Comparison of ENCODE assay signal across 11 cellular contexts in the genomic region with DNA sequence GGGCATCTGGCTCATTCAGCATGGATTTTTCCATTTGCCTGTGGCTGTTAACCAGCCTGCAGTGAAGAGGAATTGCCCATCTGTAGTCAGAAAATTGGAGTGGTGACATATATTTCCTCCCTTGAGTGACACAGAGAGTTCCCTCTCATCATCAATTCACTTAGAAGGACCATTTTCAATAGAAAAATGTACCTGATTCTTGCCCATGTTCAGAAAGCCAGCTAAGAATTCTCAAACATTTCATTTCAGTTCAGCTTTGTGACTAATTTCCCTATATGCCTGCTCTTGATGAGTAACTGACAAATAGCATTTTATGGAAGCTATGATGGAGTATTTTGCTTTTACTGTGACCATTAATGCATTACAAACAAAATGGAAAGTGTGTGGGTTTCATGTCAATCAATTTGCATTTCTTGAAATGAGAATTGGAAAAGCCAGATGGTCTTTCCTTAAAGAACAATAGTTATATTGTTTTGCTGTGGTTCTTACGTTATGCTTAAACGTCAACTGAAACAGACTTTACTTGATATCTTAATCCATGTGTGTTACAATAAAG.
DNase-seq lines count a peak whose midpoint lies in the region; ATAC-seq lines count a peak whose summit lies in the region.
"Had no signal": no experiment of that assay in that cellular context is flagged by ENCODE, and none has a peak within 500 bp of the region (broad histone marks: within the 10 kb centered on the region; RNA-seq: fewer than 3 reads in every experiment).

No MANE protein-coding gene starts in this region.

- in situ Hi-C loops in GM23248 (cut with MboI), result no loop called here

- H3K4me2 ChIP-seq in GM23248 (ENCODE audit: unreplicated experiment), result no peak overlapping the region

- H3K9ac ChIP-seq in GM23248, result no peak overlapping the region

- H4K20me1 ChIP-seq in GM23248 (ENCODE audit: insufficient read depth), result no peaks in the 10 kb centered on the region

- peak; percentile 77 for ATAC-seq in GM19023 (IDR thresholded peaks at IDR 0.05; ENCODE audit: unreplicated experiment)
- ATAC-seq in HG02571 (IDR thresholded peaks at IDR 0.05; ENCODE audit: unreplicated experiment), result peak; percentile 84
- ATAC-seq in HG03342 (IDR thresholded peaks at IDR 0.05; ENCODE audit: unreplicated experiment), result peak; percentile 90
- ATAC-seq: foreskin keratinocyte had no signal

- H3K27ac ChIP-seq in GM23248, result no peak overlapping the region
- H3K27ac ChIP-seq: foreskin keratinocyte, HL-60 had no signal

- H3K9me3 ChIP-seq in MG63, result no peaks in the 10 kb centered on the region
- no peaks in the 10 kb centered on the region for H3K9me3 ChIP-seq in GM23248 (ENCODE audit: low read depth)

- H2AFZ ChIP-seq in GM23248, result no peak overlapping the region

- H3K79me2 ChIP-seq in GM23248 (ENCODE audit: insufficient read depth), result no peaks in the 10 kb centered on the region

- WGBS in GM23248 (ENCODE audit: low coverage in 1 of 2, low lambda C conversion rate in 2 of 2, missing lambda C conversion rate in 2 of 2), 2 experiments, result 37 to 42% methylated on average over 2 of the region's 2 CpGs

- DNase-seq in COLO829 (ENCODE audit: low spot score) (peak; percentile 24), MG63 (no peak), GM23248 (no peak), cortex of kidney (lab: John Stamatoyannopoulos, UW) (no peak), CD1c-positive myeloid dendritic cell (ENCODE audit: extremely low spot score) (no peak)
- DNase-seq: foreskin keratinocyte had no signal

- H3K27me3 ChIP-seq in MG63 (no peaks in the 10 kb centered on the region), GM23248 (replicated peaks; ENCODE audit: insufficient read depth) (no peaks in the 10 kb centered on the region)

- no peaks in the 10 kb centered on the region for H3K9me2 ChIP-seq in GM23248 (ENCODE audit: insufficient read depth)

- H3K4me3 ChIP-seq in MG63, result no peak overlapping the region
- H3K4me3 ChIP-seq in GM23248, result no peak overlapping the region
- H3K4me3 ChIP-seq: lung had no signal

- no peaks in the 10 kb centered on the region for H3F3A ChIP-seq in GM23248 (ENCODE audit: insufficient read depth)

- H3K36me3 ChIP-seq in MG63 (no peaks in the 10 kb centered on the region), GM23248 (ENCODE audit: low read depth) (no peaks in the 10 kb centered on the region)

- no peaks in the 10 kb centered on the region for H3K4me1 ChIP-seq in GM23248 (ENCODE audit: insufficient read depth)
- H3K4me1 ChIP-seq: foreskin keratinocyte had no signal
